Comparison of ENCODE assay signal across 9 cellular contexts in genomic region chr12:2291182-2291832, GRCh38.
DNase-seq lines count a peak whose midpoint lies in the region; ATAC-seq and TF ChIP-seq lines count a peak whose summit lies in the region.
"Had no signal": no experiment of that assay in that cellular context is flagged by ENCODE, and none has a peak within 500 bp of the region (broad histone marks: within the 10 kb centered on the region; RNA-seq: fewer than 3 reads in every experiment).

No MANE protein-coding gene starts in this region.

- intact Hi-C loops in MCF 10A (cut with micrococcal nuclease): loop anchor here (5.0 kb wide), 2 partner anchors 106 to 291 kb away; no protein-coding TSS in a partner anchor

- H3K4me3 ChIP-seq in NT2/D1 (ENCODE audit: insufficient read length, low read depth): no peak overlapping the region
- H3K4me3 ChIP-seq: skin epidermis had no signal

- CTCF ChIA-PET in MCF 10A (lab: Yijun Ruan, JAX): interaction anchor here (0.6 to 2.2 kb wide), 20 partner anchors 9 to 1118 kb away, joined by 3 to 15 read pairs (median 4); no protein-coding TSS in a partner anchor

- ATAC-seq in GM19395 (IDR thresholded peaks at IDR 0.05; ENCODE audit: unreplicated experiment) (no peak), HG02642 (IDR thresholded peaks at IDR 0.05; ENCODE audit: poor library complexity, unreplicated experiment) (no peak)

- H3K4me1 Mint-ChIP-seq in MCF 10A (ENCODE audit: insufficient read depth, unreplicated experiment): peaks cover 24% of the 10 kb centered on the region

- H3K9me3 Mint-ChIP-seq in MCF 10A (ENCODE audit: unreplicated experiment): no peaks in the 10 kb centered on the region

- no peak overlapping the region for H3K9ac ChIP-seq in NT2/D1 (ENCODE audit: insufficient read length, low read depth)

- H3K9me3 ChIP-seq in NT2/D1 (ENCODE audit: insufficient read depth, low read length): no peaks in the 10 kb centered on the region

- POLR2A ChIA-PET in MCF 10A (lab: Yijun Ruan, JAX): no interaction called here

- peak; percentile 80 for DNase-seq in COLO829 (ENCODE audit: low spot score)
- DNase-seq in GM20000 (ENCODE audit: low spot score): peak; percentile 80
- peak; percentile 87 for DNase-seq in NT2/D1 (ENCODE audit: low read depth, low spot score)
- peak; percentile 60 for DNase-seq in MCF 10A (ENCODE audit: unreplicated experiment)
- DNase-seq in medulla oblongata (ENCODE audit: extremely low spot score): peak; percentile 44
- no peak for DNase-seq in epidermal melanocyte (ENCODE audit: insufficient read length, low spot score)

- H3K27ac Mint-ChIP-seq in MCF 10A (ENCODE audit: low read depth, unreplicated experiment): no peak overlapping the region

- H3K27me3 ChIP-seq in NT2/D1 (ENCODE audit: insufficient read depth, insufficient read length): no peaks in the 10 kb centered on the region

- peaks cover 49% of the 10 kb centered on the region for H3K4me1 ChIP-seq in NT2/D1 (ENCODE audit: insufficient read depth, insufficient read length)

- H3K4me3 Mint-ChIP-seq in MCF 10A (ENCODE audit: unreplicated experiment): no peak overlapping the region

- H3K36me3 Mint-ChIP-seq in MCF 10A (ENCODE audit: insufficient read depth, unreplicated experiment): no peaks in the 10 kb centered on the region

- H3K36me3 ChIP-seq in NT2/D1 (ENCODE audit: insufficient read depth, insufficient read length, low read length): no peaks in the 10 kb centered on the region

- no peaks in the 10 kb centered on the region for H3K27me3 Mint-ChIP-seq in MCF 10A (ENCODE audit: insufficient read depth, unreplicated experiment)

- BruUV-seq in MCF 10A (replicated peaks; lab: Mats Ljungman, UMichigan): no TSS peak

- peak; percentile 68 for TF ChIP-seq CTCF in GM20000 (IDR thresholded peaks at IDR 0.05; ENCODE audit: extremely low read depth, missing control alignments)
- peak; percentile 69 for TF ChIP-seq CTCF in MCF 10A (IDR thresholded peaks at IDR 0.05; ENCODE audit: unreplicated experiment)
